In the genomic region with DNA sequence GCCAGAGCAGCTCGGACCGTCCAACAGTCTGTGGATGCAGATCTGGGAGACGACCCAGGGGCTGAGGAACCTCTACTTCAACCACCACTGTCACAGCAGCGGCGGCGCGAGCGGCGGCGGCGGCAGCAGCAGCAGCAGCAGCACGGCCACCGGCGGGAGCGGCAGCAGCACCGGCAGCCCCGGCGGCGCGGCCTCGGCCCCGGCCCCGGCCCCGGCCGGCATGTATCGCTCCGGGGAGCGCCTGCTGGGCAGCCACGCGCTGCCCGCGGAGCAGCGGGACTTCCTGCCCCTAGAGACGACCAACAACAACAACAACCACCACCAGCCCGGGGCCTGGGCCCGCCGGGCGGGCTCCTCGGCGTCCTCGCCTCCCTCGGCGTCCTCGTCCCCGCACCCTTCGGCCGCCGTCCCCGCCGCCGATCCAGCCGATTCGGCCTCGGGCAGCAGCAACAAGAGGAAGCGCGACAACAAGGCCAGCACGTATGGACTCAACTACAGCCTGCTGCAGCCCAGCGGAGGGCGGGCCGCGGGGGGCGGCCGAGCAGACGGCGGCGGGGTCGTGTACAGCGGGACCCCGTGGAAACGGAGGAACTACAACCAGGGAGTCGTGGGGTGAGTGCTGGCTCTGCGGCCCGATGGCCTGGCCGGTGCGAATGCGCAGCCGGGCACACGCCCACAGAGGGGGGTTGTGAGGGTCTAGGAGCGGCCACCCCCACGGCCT, we compare ENCODE assay signal across 8 cellular contexts. TPM values are rescaled to one million over a fixed set of nuclear protein-coding genes. Genes with fewer than 3 reads are reported as not detected.
DNase-seq lines count a peak whose midpoint lies in the region; ATAC-seq, FAIRE-seq and TF ChIP-seq lines count a peak whose summit lies in the region.

No MANE protein-coding gene starts in this region.

- peaks cover 6% of the 10 kb centered on the region for H3K36me3 Mint-ChIP-seq in T-cell
- peaks cover 45% of the 10 kb centered on the region for H3K36me3 Mint-ChIP-seq in effector memory CD8-positive, alpha-beta T cell (ENCODE audit: insufficient read depth)
- no peaks in the 10 kb centered on the region for H3K36me3 Mint-ChIP-seq in mesothelial cell of epicardium

- peak overlapping the region; percentile 54 for H3K27ac ChIP-seq in A673 (ENCODE audit: low read depth, low read length, poor library complexity, severe bottlenecking)
- H3K27ac ChIP-seq in thymus (ENCODE audit: low read depth) = peak overlapping the region; percentile 81

- POLR2A ChIA-PET in A673 (lab: Charles Lee; ENCODE audit: low non-redundant PET) = no interaction called here
- POLR2A ChIA-PET in T-cell (lab: Charles Lee) = no interaction called here

- H3K27ac Mint-ChIP-seq in T-cell = peak overlapping the region in 1 of 2 donors; percentile 34
- H3K27ac Mint-ChIP-seq in effector memory CD8-positive, alpha-beta T cell = peak overlapping the region; percentile 86 to 94
- H3K27ac Mint-ChIP-seq in mesothelial cell of epicardium = peak overlapping the region; percentile 48

- peaks cover 17% of the 10 kb centered on the region for H3K4me1 ChIP-seq in A673 (ENCODE audit: insufficient read depth, low read length, poor library complexity, severe bottlenecking)
- H3K4me1 ChIP-seq in thymus (ENCODE audit: control insufficient read depth, insufficient read depth, low read length) = peaks cover 25% of the 10 kb centered on the region

- FAIRE-seq in D721Med (lab: Jason Lieb, UNC) = no peak

- H3K4me1 Mint-ChIP-seq in T-cell (peaks cover 44 to 51% (median 47%) of the 10 kb centered on the region in 3 donors), mesothelial cell of epicardium (peaks cover 23% of the 10 kb centered on the region)
- H3K4me1 Mint-ChIP-seq in effector memory CD8-positive, alpha-beta T cell (ENCODE audit: low read depth in 2 of 2) = peaks cover 27 to 37% of the 10 kb centered on the region in 2 donors

- H3K27me3 ChIP-seq in A673 (replicated peaks; ENCODE audit: insufficient read depth, low read depth, low read length, poor library complexity) (no peaks in the 10 kb centered on the region), thymus (ENCODE audit: control insufficient read depth, insufficient read depth) (no peaks in the 10 kb centered on the region)

- H3K9me3 Mint-ChIP-seq in T-cell (no peaks in the 10 kb centered on the region), mesothelial cell of epicardium (no peaks in the 10 kb centered on the region)
- H3K9me3 Mint-ChIP-seq in effector memory CD8-positive, alpha-beta T cell = no peaks in the 10 kb centered on the region

- H3K36me3 ChIP-seq in A673 (ENCODE audit: insufficient read depth, low read length, poor library complexity, severe bottlenecking) = no peaks in the 10 kb centered on the region
- no peaks in the 10 kb centered on the region for H3K36me3 ChIP-seq in thymus (ENCODE audit: control insufficient read depth, insufficient read depth)

- DNase-seq in A673 (ENCODE audit: low spot score) = no peak
- peak in 10 of 34 experiments; percentile 3 to 38 (median 22) for DNase-seq in T-cell
- no peak for DNase-seq in effector memory CD8-positive, alpha-beta T cell
- peak in 1 of 2 experiments; percentile 40 for DNase-seq in mesothelial cell of epicardium (ENCODE audit: low spot score in 2 of 2, unreplicated experiment in 2 of 2)
- DNase-seq in D721Med (ENCODE audit: insufficient read length, low spot score) = no peak

- TF ChIP-seq CTCF in A673 (conservative IDR thresholded peaks at IDR 0.05; ENCODE audit: low read depth, low read length) (no peak), mesothelial cell of epicardium (IDR thresholded peaks at IDR 0.05; ENCODE audit: unreplicated experiment) (no peak), D721Med (IDR thresholded peaks at IDR 0.05; ENCODE audit: insufficient read depth, missing control alignments) (no peak)

- intact Hi-C loops in A673 (cut with micrococcal nuclease; ENCODE audit: unreplicated experiment) = loop anchor here (5.0 kb wide), 1 partner anchor 58 kb away; no protein-coding TSS in a partner anchor

- H3K4me3 Mint-ChIP-seq in T-cell = peak overlapping the region; percentile 80 to 90 (median 87)
- peak overlapping the region; percentile 91 to 93 for H3K4me3 Mint-ChIP-seq in effector memory CD8-positive, alpha-beta T cell
- peak overlapping the region; percentile 78 for H3K4me3 Mint-ChIP-seq in mesothelial cell of epicardium

- ATAC-seq in GM18519 (IDR thresholded peaks at IDR 0.05; ENCODE audit: low FRiP score, unreplicated experiment) (peak; percentile 15), HG03066 (IDR thresholded peaks at IDR 0.05; ENCODE audit: low read depth, unreplicated experiment) (peak; percentile 5), T-cell (replicated peaks in 1 of 4) (peak in 3 of 4 experiments; percentile 4)
- ATAC-seq in effector memory CD8-positive, alpha-beta T cell (replicated peaks) = no peak

- CTCF ChIA-PET in A673 (lab: Charles Lee) (no interaction called here), T-cell (lab: Charles Lee) (no interaction called here)

- BruUV-seq in A673 (replicated peaks; lab: Mats Ljungman, UMichigan) = no TSS peak

- H3K9me3 ChIP-seq in A673 (ENCODE audit: low read depth, low read length, poor library complexity, severe bottlenecking) (no peaks in the 10 kb centered on the region), thymus (ENCODE audit: control insufficient read depth) (no peaks in the 10 kb centered on the region)

- H3K27me3 Mint-ChIP-seq in T-cell = no peaks in the 10 kb centered on the region
- H3K27me3 Mint-ChIP-seq in effector memory CD8-positive, alpha-beta T cell = no peaks in the 10 kb centered on the region
- H3K27me3 Mint-ChIP-seq in mesothelial cell of epicardium (ENCODE audit: low read depth) = no peaks in the 10 kb centered on the region

- WGBS in thymus = 4% methylated on average over 80 of the region's 80 CpGs

- H3K4me3 ChIP-seq in A673 (ENCODE audit: low read depth, low read length, poor library complexity, severe bottlenecking) (peak overlapping the region; percentile 79), thymus (ENCODE audit: low read length) (peak overlapping the region; percentile 85)

RNA-seq across cellular contexts. Expression of gene TENT4B, which starts 0.7 kb away (rescaled TPM):
- total RNA-seq in A673 (2021) = 16.8 and 18.3 TPM in 2 replicates
- 10 to 100 TPM; 20.2 to 31.9 (median 20.9) TPM for total RNA-seq in T-cell
- total RNA-seq in mesothelial cell of epicardium = 10.9 to 11.5 TPM (median 11.3 TPM) in 3 replicates
- 8.1 TPM for polyA plus RNA-seq in thymus
